Comparison of ENCODE assay signal across 8 cellular contexts in genomic region chr2:216694826-216695217, GRCh38. TPM values are rescaled to one million over a fixed set of nuclear protein-coding genes. Genes with fewer than 3 reads are reported as not detected.
DNase-seq lines count a peak whose midpoint lies in the region; ATAC-seq, FAIRE-seq and TF ChIP-seq lines count a peak whose summit lies in the region.

No MANE protein-coding gene starts in this region.

- H3K36me3 Mint-ChIP-seq in naive thymus-derived CD8-positive, alpha-beta T cell: peaks cover 0 to 2% (median 0%) of the 10 kb centered on the region in 3 donors

- FAIRE-seq in endothelial cell of umbilical vein (lab: Jason Lieb, UNC): no peak

- DNase-seq in cardiac septum (ENCODE audit: low spot score) (peak; percentile 35), Right ventricle myocardium superior (no peak), endothelial cell of umbilical vein (ENCODE audit: low read depth, low spot score) (no peak), NCI-H1092 treated with DMSO at 0.1 percent for 48 hours (lab: John Stamatoyannopoulos, UW) (no peak), ureter (ENCODE audit: low spot score) (no peak)
- no peak for DNase-seq in naive thymus-derived CD8-positive, alpha-beta T cell

- H3K4me2 ChIP-seq in endothelial cell of umbilical vein (ENCODE audit: insufficient read depth, low read length): no peak overlapping the region

- no peaks in the 10 kb centered on the region for H3K9me1 ChIP-seq in endothelial cell of umbilical vein (replicated peaks; ENCODE audit: control insufficient read depth, extremely low read depth, insufficient read depth, low read length)

- peak overlapping the region in 1 of 10 donors; percentile 18 for H3K27ac Mint-ChIP-seq in naive thymus-derived CD8-positive, alpha-beta T cell

- H3K4me3 Mint-ChIP-seq in naive thymus-derived CD8-positive, alpha-beta T cell: peak overlapping the region in 9 of 10 donors; percentile 52 to 92 (median 79)

- H3K27ac ChIP-seq in endothelial cell of umbilical vein (ENCODE audit: insufficient read depth, low read depth, low read length): no peak overlapping the region

- TF ChIP-seq POLR2A in endothelial cell of umbilical vein (IDR thresholded peaks at IDR 0.05; ENCODE audit: low read depth, low read length): no peak

- CTCF ChIA-PET in endothelial cell of umbilical vein (lab: Charles Lee): interaction anchor here (0.6 to 2.6 kb wide), 6 partner anchors 10 to 1018 kb away, joined by 3 to 14 read pairs (median 6); no protein-coding TSS in a partner anchor

- H3K79me2 ChIP-seq in endothelial cell of umbilical vein (ENCODE audit: control insufficient read depth, insufficient read depth, low read length): no peaks in the 10 kb centered on the region

- no peaks in the 10 kb centered on the region for H3K36me3 ChIP-seq in endothelial cell of umbilical vein (ENCODE audit: control insufficient read depth in 2 of 2, extremely low read depth in 1 of 2, insufficient read depth in 2 of 2, low read length in 2 of 2)

- POLR2A ChIA-PET in endothelial cell of umbilical vein (lab: Charles Lee): no interaction called here
- POLR2A ChIA-PET in naive thymus-derived CD8-positive, alpha-beta T cell (lab: Charles Lee): interaction anchor here (0.9 kb wide), 1 partner anchor 9 kb away, joined by 3 read pairs; no protein-coding TSS in a partner anchor

- H3K4me3 ChIP-seq in endothelial cell of umbilical vein (replicated peaks in 1 of 3; ENCODE audit: insufficient read depth in 1 of 3, low read depth in 1 of 3, low read length in 3 of 3): no peak overlapping the region

- TF ChIP-seq CTCF in endothelial cell of umbilical vein (IDR thresholded peaks at IDR 0.05; ENCODE audit: extremely low read depth in 1 of 2, insufficient read depth in 1 of 2, low read depth in 1 of 2, low read length in 2 of 2): no peak

- peaks cover 29 to 81% (median 49%) of the 10 kb centered on the region in 5 donors for H3K27me3 Mint-ChIP-seq in naive thymus-derived CD8-positive, alpha-beta T cell

- intact Hi-C loops in cardiac septum (cut with DNase I) (loop anchor here (5.0 kb wide), 7 partner anchors 287 to 1017 kb away; no protein-coding TSS in a partner anchor), Right ventricle myocardium superior (cut with DNase I) (loop anchor here (5.0 kb wide), 4 partner anchors 77 to 817 kb away; no protein-coding TSS in a partner anchor), endothelial cell of umbilical vein (cut with micrococcal nuclease) (loop anchor here (5.0 kb wide), 2 partner anchors 182 to 527 kb away; no protein-coding TSS in a partner anchor)

- dilution Hi-C loops in endothelial cell of umbilical vein (cut with MboI; ENCODE audit: extremely low pct_ligation_motif_present, low sequenced_read_pairs): no loop called here

- H3K9me3 Mint-ChIP-seq in naive thymus-derived CD8-positive, alpha-beta T cell: peaks cover 0 to 2% (median 0%) of the 10 kb centered on the region in 9 donors

- H4K20me1 ChIP-seq in endothelial cell of umbilical vein (replicated peaks; ENCODE audit: control insufficient read depth, extremely low read depth, insufficient read depth, low read length): no peaks in the 10 kb centered on the region

- H2AFZ ChIP-seq in endothelial cell of umbilical vein (ENCODE audit: low read depth, low read length): no peak overlapping the region

- peaks cover 71 to 84% of the 10 kb centered on the region in 2 experiments for H3K27me3 ChIP-seq in endothelial cell of umbilical vein (ENCODE audit: control insufficient read depth in 2 of 2, insufficient read depth in 2 of 2, low read length in 2 of 2)

- peaks cover 21 to 51% (median 35%) of the 10 kb centered on the region in 4 donors for H3K4me1 Mint-ChIP-seq in naive thymus-derived CD8-positive, alpha-beta T cell

- BruUV-seq in endothelial cell of umbilical vein (replicated peaks; lab: Mats Ljungman, UMichigan): no TSS peak

- H3K9me3 ChIP-seq in endothelial cell of umbilical vein (replicated peaks; ENCODE audit: control insufficient read depth, insufficient read depth, low read length): no peaks in the 10 kb centered on the region

- peaks cover 20% of the 10 kb centered on the region for H3K4me1 ChIP-seq in endothelial cell of umbilical vein (ENCODE audit: control insufficient read depth, extremely low read depth, insufficient read depth, low read length)

- no peak overlapping the region for H3K9ac ChIP-seq in endothelial cell of umbilical vein (replicated peaks; ENCODE audit: extremely low read depth, insufficient read depth, low read length)

- ATAC-seq in Right ventricle myocardium superior (ENCODE audit: poor library complexity): no peak
- no peak for ATAC-seq in naive thymus-derived CD8-positive, alpha-beta T cell
- no peak for ATAC-seq in GM18498 (IDR thresholded peaks at IDR 0.05; ENCODE audit: unreplicated experiment)
- ATAC-seq in HG02973 (IDR thresholded peaks at IDR 0.05; ENCODE audit: unreplicated experiment): no peak

TF ChIP-seq in endothelial cell of umbilical vein, 7 proteins besides CTCF, POLR2A, EP300 and RAD21:
- TF ChIP-seq, protein P1, sequence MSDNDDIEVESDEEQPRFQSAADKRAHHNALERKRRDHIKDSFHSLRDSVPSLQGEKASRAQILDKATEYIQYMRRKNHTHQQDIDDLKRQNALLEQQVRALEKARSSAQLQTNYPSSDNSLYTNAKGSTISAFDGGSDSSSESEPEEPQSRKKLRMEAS (IDR thresholded peaks at IDR 0.05; ENCODE audit: insufficient read depth, insufficient read length): no peak
- no peak for TF ChIP-seq POLR2AphosphoS5 (IDR thresholded peaks at IDR 0.05; ENCODE audit: insufficient read depth, low read depth, low read length)
- no peak for TF ChIP-seq GATA2 (IDR thresholded peaks at IDR 0.05; ENCODE audit: insufficient read depth, insufficient read length, low read depth, low read length)
- TF ChIP-seq MYC (IDR thresholded peaks at IDR 0.05; ENCODE audit: low read depth, low read length): no peak
- no peak for TF ChIP-seq JUN (IDR thresholded peaks at IDR 0.05; ENCODE audit: borderline replicate concordance, insufficient read depth, insufficient read length, low read depth)
- TF ChIP-seq EZH2 (IDR thresholded peaks at IDR 0.05; ENCODE audit: borderline replicate concordance, low read depth, low read length, severe bottlenecking): peak; percentile 64
- no peak for TF ChIP-seq FOS (IDR thresholded peaks at IDR 0.05; ENCODE audit: borderline replicate concordance, insufficient read depth, low read length)
TF ChIP-seq in endothelial cell of umbilical vein: peak in this region for 1.

RNA-seq across cellular contexts. Expression of gene IGFBP5, which starts 0.5 kb away (rescaled TPM):
- 191 TPM for total RNA-seq in cardiac septum
- total RNA-seq in Right ventricle myocardium superior: 134 TPM
- 0.05 TPM in 1 of 2 replicates, not detected in the other for total RNA-seq in endothelial cell of umbilical vein
- 0.03 and 0.06 TPM in 2 replicates for polyA plus RNA-seq in endothelial cell of umbilical vein
- 0.17 and 0.18 TPM in 2 replicates for polyA plus RNA-seq in endothelial cell of umbilical vein (2011; cell fraction: cytosol; rRNA removed)
- 0.11 TPM in 1 of 2 replicates, not detected in the other for polyA plus RNA-seq in endothelial cell of umbilical vein (2011; cell fraction: nucleus; rRNA removed)
- polyA plus RNA-seq in endothelial cell of umbilical vein (2012): 0.05 and 0.10 TPM in 2 replicates
- polyA minus RNA-seq in endothelial cell of umbilical vein: not detected in 2 replicates
- not detected for polyA minus RNA-seq in endothelial cell of umbilical vein (2011; cell fraction: cytosol; rRNA and poly(A)+ RNA removed)
- polyA minus RNA-seq in endothelial cell of umbilical vein (2011; cell fraction: nucleus; rRNA and poly(A)+ RNA removed): 0.34 TPM in 1 of 2 replicates, not detected in the other
- not detected for total RNA-seq in naive thymus-derived CD8-positive, alpha-beta T cell
- polyA plus RNA-seq in naive thymus-derived CD8-positive, alpha-beta T cell: not detected
- total RNA-seq in ureter: 697 TPM

Comparison
In these comparisons a context has a peak if more than half of its experiments do, and no peak if none do; other contexts are left out.
1. RNA of gene IGFBP5, which starts 0.5 kb away (total RNA-seq): 697 TPM in ureter (single experiment), 191 TPM in cardiac septum (single experiment) and 134 TPM in Right ventricle myocardium superior (single experiment); not detected in naive thymus-derived CD8-positive, alpha-beta T cell and 0.05 TPM in endothelial cell of umbilical vein; every median in the first group is over 100 times any median in the second.